Comparison of ENCODE assay signal across 12 cellular contexts in genomic region chr4:33924239-33924638, GRCh38.
A peak's percentile ranks its signal among the peaks of the same experiment; 100 is the strongest.
DNase-seq lines count a peak whose midpoint lies in the region; ATAC-seq and TF ChIP-seq lines count a peak whose summit lies in the region.
"Had no signal": no experiment of that assay in that cellular context is flagged by ENCODE, and none has a peak within 500 bp of the region (broad histone marks: within the 10 kb centered on the region; RNA-seq: fewer than 3 reads in every experiment).

No MANE protein-coding gene starts in this region.

- TF ChIP-seq CTCF in cardiac muscle cell (IDR thresholded peaks at IDR 0.05; ENCODE audit: low read depth, low read length): no peak
- no peak for TF ChIP-seq CTCF in CD14-positive monocyte (IDR thresholded peaks at IDR 0.05)

- no peak overlapping the region for H3K27ac ChIP-seq in cardiac muscle cell
- H3K27ac ChIP-seq: Peyer's patch, upper lobe of left lung had no signal

- peaks cover 0 to 1% (median 0%) of the 10 kb centered on the region in 3 donors for H3K27me3 Mint-ChIP-seq in CD14-positive monocyte (ENCODE audit: low read depth in 3 of 3)
- H3K27me3 Mint-ChIP-seq: activated naive CD8-positive, alpha-beta T cell had no signal

- H3K36me3 Mint-ChIP-seq in CD14-positive monocyte: no peaks in the 10 kb centered on the region
- H3K36me3 Mint-ChIP-seq: activated naive CD8-positive, alpha-beta T cell had no signal

- intact Hi-C loops in cardiac septum (cut with DNase I): no loop called here
- intact Hi-C loops in CD14-positive monocyte (cut with micrococcal nuclease): no loop called here

- H3K4me1 Mint-ChIP-seq in CD14-positive monocyte: no peaks in the 10 kb centered on the region

- H3K4me3 ChIP-seq in cardiac muscle cell: no peak overlapping the region
- peak overlapping the region; percentile 49 for H3K4me3 ChIP-seq in adipocyte (ENCODE audit: low read length)
- H3K4me3 ChIP-seq: Peyer's patch, upper lobe of left lung had no signal

- H3K4me1 ChIP-seq in cardiac muscle cell (ENCODE audit: low read depth): no peaks in the 10 kb centered on the region
- peaks cover 12% of the 10 kb centered on the region for H3K4me1 ChIP-seq in adipocyte (ENCODE audit: control insufficient read depth, insufficient read depth, low read length)
- H3K4me1 ChIP-seq: Peyer's patch, upper lobe of left lung had no signal

- no peak overlapping the region for H3K9ac ChIP-seq in adipocyte (ENCODE audit: low read length)

- H3K36me3 ChIP-seq in cardiac muscle cell: no peaks in the 10 kb centered on the region
- no peaks in the 10 kb centered on the region for H3K36me3 ChIP-seq in adipocyte (ENCODE audit: control insufficient read depth, insufficient read depth, low read length, severe bottlenecking)
- H3K36me3 ChIP-seq: Peyer's patch, upper lobe of left lung had no signal

- ATAC-seq in HG03378 (IDR thresholded peaks at IDR 0.05; ENCODE audit: unreplicated experiment): no peak

- peaks cover 0 to 3% (median 0%) of the 10 kb centered on the region in 7 donors for H3K9me3 Mint-ChIP-seq in CD14-positive monocyte

- H3K4me3 Mint-ChIP-seq in CD14-positive monocyte: no peak overlapping the region
- H3K4me3 Mint-ChIP-seq: activated naive CD8-positive, alpha-beta T cell had no signal

- H3K27me3 ChIP-seq in cardiac muscle cell: no peaks in the 10 kb centered on the region
- H3K27me3 ChIP-seq in adipocyte (replicated peaks; ENCODE audit: control insufficient read depth, insufficient read depth, low read length): no peaks in the 10 kb centered on the region
- H3K27me3 ChIP-seq: Peyer's patch, upper lobe of left lung had no signal

- H3K9me3 ChIP-seq in cardiac muscle cell (ENCODE audit: low read depth): no peaks in the 10 kb centered on the region
- H3K9me3 ChIP-seq in adipocyte (ENCODE audit: control insufficient read depth, low read length): no peaks in the 10 kb centered on the region
- H3K9me3 ChIP-seq: Peyer's patch, upper lobe of left lung had no signal

- peak; percentile 30 to 50 for DNase-seq in cardiac muscle cell (ENCODE audit: low read depth in 1 of 2, low spot score in 1 of 2)
- no peak for DNase-seq in cardiac septum (ENCODE audit: low spot score)
- DNase-seq in adipocyte (ENCODE audit: low read depth): peak; percentile 51
- DNase-seq in iPS-NIHi7 (ENCODE audit: extremely low spot score): peak; percentile 7
- DNase-seq in cerebellar cortex (ENCODE audit: low spot score): no peak
- DNase-seq in KG1 (lab: John Stamatoyannopoulos, UW): no peak
- DNase-seq in CD14-positive monocyte (ENCODE audit: low spot score): no peak
- DNase-seq: Peyer's patch; stimulated activated CD4-positive, alpha-beta T cell treated with anti-CD3 and anti-CD28 coated beads, Interleukin-4, amount 100 ng/mL, for 4 hours had no signal

- H3K27ac Mint-ChIP-seq in CD14-positive monocyte: no peak overlapping the region
- H3K27ac Mint-ChIP-seq: activated naive CD8-positive, alpha-beta T cell had no signal

Comparison
In these comparisons a context has a peak if more than half of its experiments do, and no peak if none do; other contexts are left out.
1. DNase-seq: peak in cardiac muscle cell (2 of 2), adipocyte (single experiment) and iPS-NIHi7 (single experiment); none in cardiac septum (single experiment), cerebellar cortex (single experiment), KG1 (single experiment) and CD14-positive monocyte (single experiment).